In the genomic region with DNA sequence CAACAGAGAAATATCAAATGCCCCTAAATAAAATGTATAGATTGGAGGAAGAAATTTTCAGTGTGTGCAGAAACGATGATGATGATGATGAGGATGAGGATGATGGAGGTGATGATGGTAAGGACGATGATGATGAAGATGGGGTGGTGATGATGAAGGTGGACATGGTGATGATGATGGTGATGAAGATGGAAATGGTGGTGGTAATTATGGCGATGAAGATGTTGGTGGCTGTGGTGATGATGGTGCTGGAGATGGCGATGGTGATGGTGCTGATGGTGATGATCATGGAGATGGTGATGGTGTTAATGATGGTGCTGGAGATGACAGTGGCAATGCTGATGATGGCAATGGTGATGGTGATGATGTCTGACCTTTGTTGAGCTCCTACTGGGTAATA, we compare ENCODE assay signal across 26 cellular contexts.
"Had no signal": no experiment of that assay in that cellular context is flagged by ENCODE, and none has a peak within 500 bp of the region (broad histone marks: within the 10 kb centered on the region; RNA-seq: fewer than 3 reads in every experiment).

No MANE protein-coding gene starts in this region.

- ATAC-seq: activated CD4-positive, CD25-positive, alpha-beta regulatory T cell treated with anti-CD3 and anti-CD28 coated beads, Interleukin-2, amount 50 U/mL, for 24 hours; activated CD8-positive, alpha-beta T cell treated with anti-CD3 and anti-CD28 coated beads for 36 hours; activated T-cell treated with anti-CD3 and anti-CD28 coated beads, Interleukin-2, amount 50 U/mL, for 4 hours; activated T-helper 17 cell treated with anti-CD3 and anti-CD28 coated beads, Interleukin-2, amount 50 U/mL, for 72 hours; esophagus mucosa; T-helper 17 cell had no signal

- H3K27ac ChIP-seq: breast epithelium, coronary artery, dorsolateral prefrontal cortex, WERI-Rb-1 had no signal

- FAIRE-seq: frontal cortex had no signal

- H3K4me3 ChIP-seq: breast epithelium, coronary artery, dorsolateral prefrontal cortex had no signal

- H3K36me3 ChIP-seq: breast epithelium, WERI-Rb-1 had no signal

- H3K4me1 ChIP-seq: breast epithelium had no signal

- DNase-seq: activated B cell treated with CpG ODN at 0.5 μM for 24 hours; activated CD4-positive, alpha-beta T cell treated with anti-CD3 and anti-CD28 coated beads for 48 hours; activated CD4-positive, alpha-beta T cell treated with anti-CD3 and anti-CD28 coated beads, Interleukin-2, amount 50 U/mL, for 1 hour; activated CD4-positive, alpha-beta T cell treated with anti-CD3 and anti-CD28 coated beads, Interleukin-2, amount 50 U/mL, for 48 hours; activated CD8-positive, alpha-beta memory T cell treated with anti-CD3 and anti-CD28 coated beads for 24 hours; activated CD8-positive, alpha-beta T cell treated with anti-CD3 and anti-CD28 coated beads for 36 hours; activated effector memory CD4-positive, alpha-beta T cell treated with Interleukin-2 at 50 U/mL for 16 hours; activated gamma-delta T cell treated with Interleukin-2 at 50 U/mL for 16 hours; activated naive CD4-positive, alpha-beta T cell treated with anti-CD3 and anti-CD28 coated beads, Interleukin-2, amount 50 U/mL, for 16 hours; activated naive CD4-positive, alpha-beta T cell treated with Interleukin-2 at 50 U/mL for 16 hours; activated T-cell treated with anti-CD3 and anti-CD28 coated beads, Interleukin-2, amount 50 U/mL, for 4 hours; amygdala; aorta; dorsolateral prefrontal cortex; effector memory CD4-positive, alpha-beta T cell; endodermal cell; head of caudate nucleus; T-helper 17 cell; T1000; WERI-Rb-1 had no signal
